ENCODE assay signal across 1 cellular context in genomic region chr6:31795616-31796298, GRCh38.
TF ChIP-seq lines count a peak whose summit lies in the region.

Gene VARS1, minus strand, starts transcription at chr6:31795752. Its CDS starts 535 bp downstream, at chr6:31795217.

TF ChIP-seq in HepG2, 621 proteins besides CTCF, POLR2A, EP300 and RAD21 (continued from another document and continues in another):
- TF ChIP-seq CENPBD1 (CRISPR knock-in tag; IDR thresholded peaks at IDR 0.05; ENCODE audit: borderline replicate concordance, low read depth) (no peak; the same call in 1 of the 2 replicates), NR1H2 (CRISPR knock-in tag; IDR thresholded peaks at IDR 0.05; ENCODE audit: borderline replicate concordance, low read depth) (peak; percentile 18; the same call in 1 of the 2 replicates), ZNF775 (CRISPR knock-in tag; IDR thresholded peaks at IDR 0.05; ENCODE audit: borderline replicate concordance) (no peak), ZNF740 (CRISPR knock-in tag; IDR thresholded peaks at IDR 0.05) (0 out of 2 replicates have a peak, but pooled peaks have one; percentile 43), KLF9 (CRISPR knock-in tag; IDR thresholded peaks at IDR 0.05; ENCODE audit: low read depth) (peak; percentile 40; the same call in 1 of the 2 replicates), MYC (CRISPR knock-in tag; IDR thresholded peaks at IDR 0.05; ENCODE audit: borderline replicate concordance) (peak; percentile 98), MBD4 (IDR thresholded peaks at IDR 0.05; ENCODE audit: borderline replicate concordance, low read length) (no peak), RBFOX2 (IDR thresholded peaks at IDR 0.05; ENCODE audit: low read depth, low read length) (peak; percentile 77), ZSCAN29 (CRISPR knock-in tag; conservative IDR thresholded peaks at IDR 0.05) (peak; percentile 73; the same call in 1 of the 2 replicates), ZNF790 (CRISPR knock-in tag; IDR thresholded peaks at IDR 0.05; ENCODE audit: borderline replicate concordance) (peak; percentile 34; the same call in 1 of the 2 replicates), THAP7 (CRISPR knock-in tag; IDR thresholded peaks at IDR 0.05) (peak; percentile 83), YY1 (IDR thresholded peaks at IDR 0.05; ENCODE audit: insufficient read depth, insufficient replicate concordance, low read depth, low read length) (peak; percentile 71), HHEX (CRISPR knock-in tag; IDR thresholded peaks at IDR 0.05) (0 out of 2 replicates have a peak, but pooled peaks have one; percentile 19), KIAA2018 (CRISPR knock-in tag; IDR thresholded peaks at IDR 0.05; ENCODE audit: borderline replicate concordance) (0 out of 2 replicates have a peak, but pooled peaks have one; percentile 23), ZNF441 (CRISPR knock-in tag; IDR thresholded peaks at IDR 0.05; ENCODE audit: borderline replicate concordance) (peak; percentile 52; the same call in 1 of the 2 replicates), ZBTB38 (CRISPR knock-in tag; IDR thresholded peaks at IDR 0.05) (peak; percentile 90), ZNF512 (CRISPR knock-in tag; IDR thresholded peaks at IDR 0.05) (no peak), ZNF619 (CRISPR knock-in tag; IDR thresholded peaks at IDR 0.05) (peak; percentile 60; the same call in 1 of the 2 replicates), MED1 (CRISPR knock-in tag; IDR thresholded peaks at IDR 0.05) (peak; percentile 83), TEAD2 (CRISPR knock-in tag; IDR thresholded peaks at IDR 0.05) (no peak), ARID3A (IDR thresholded peaks at IDR 0.05; ENCODE audit: low read depth, low read length) (peak; percentile 45; the same call in 1 of the 2 replicates), ZNF446 (CRISPR knock-in tag; IDR thresholded peaks at IDR 0.05) (no peak), RNF2 (conservative IDR thresholded peaks at IDR 0.05; ENCODE audit: low read depth) (peak; percentile 92), NFAT5 (CRISPR knock-in tag; IDR thresholded peaks at IDR 0.05) (0 out of 2 replicates have a peak, but pooled peaks have one; percentile 33), MEIS2 (CRISPR knock-in tag; IDR thresholded peaks at IDR 0.05) (peak; percentile 88), ZFP91 (CRISPR knock-in tag; IDR thresholded peaks at IDR 0.05; ENCODE audit: borderline replicate concordance) (peak; percentile 93), ZNF841 (CRISPR knock-in tag; IDR thresholded peaks at IDR 0.05; ENCODE audit: borderline replicate concordance) (no peak), ZFP62 (CRISPR knock-in tag; IDR thresholded peaks at IDR 0.05) (no peak), ZGPAT (CRISPR knock-in tag; IDR thresholded peaks at IDR 0.05) (peak; percentile 89)
